In genomic region chr1:156693858-156694562, GRCh38 we compare ENCODE assay signal across 9 cellular contexts. TPM values are rescaled to one million over a fixed set of nuclear protein-coding genes. Genes with fewer than 3 reads are reported as not detected.
DNase-seq lines count a peak whose midpoint lies in the region; ATAC-seq and TF ChIP-seq lines count a peak whose summit lies in the region.
"Had no signal": no experiment of that assay in that cellular context is flagged by ENCODE, and none has a peak within 500 bp of the region (broad histone marks: within the 10 kb centered on the region; RNA-seq: fewer than 3 reads in every experiment).

No MANE protein-coding gene starts in this region.

- peaks cover 8% of the 10 kb centered on the region for H3F3A ChIP-seq in PC-3 (ENCODE audit: low read length, unreplicated experiment)

- H3K27ac ChIP-seq in BLaER1 treated with 17β-estradiol and CSF1 and Interleukin-3, amounts not matched to agents 10 nM and 100 nM = peak overlapping the region in 2 of 11 experiments; percentile 23 to 35; a peak in 2 of 22 replicates
- H3K27ac ChIP-seq in PC-3 (ENCODE audit: low read length) (peak overlapping the region; percentile 75), hepatocyte (peak overlapping the region; percentile 96), Peyer's patch (no peak overlapping the region)

- H3K79me2 ChIP-seq in PC-3 (ENCODE audit: low read length) (no peaks in the 10 kb centered on the region), hepatocyte (peaks cover 5% of the 10 kb centered on the region)

- H4K20me1 ChIP-seq in BLaER1 treated with 17β-estradiol and CSF1 and Interleukin-3, amounts not matched to agents 10 nM and 100 nM = peaks cover 0 to 26% (median 0%) of the 10 kb centered on the region in 11 experiments; a peak in 7 of 22 replicates
- H4K20me1 ChIP-seq in PC-3 (ENCODE audit: low read length) (no peaks in the 10 kb centered on the region), hepatocyte (ENCODE audit: insufficient read depth, poor library complexity, severe bottlenecking) (no peaks in the 10 kb centered on the region)

- intact Hi-C loops in PC-3 (cut with micrococcal nuclease) = no loop called here

- ATAC-seq in PC-3 (peak; percentile 60), HG02610 (IDR thresholded peaks at IDR 0.05; ENCODE audit: unreplicated experiment) (no peak), HG02798 (IDR thresholded peaks at IDR 0.05; ENCODE audit: poor library complexity, unreplicated experiment) (no peak)

- TF ChIP-seq POLR2A in Peyer's patch (IDR thresholded peaks at IDR 0.05) = no peak

- POLR2A ChIA-PET in PC-3 (lab: Charles Lee; ENCODE audit: unreplicated experiment) = interaction anchor here (0.5 kb wide), 1 partner anchor 17 kb away, joined by 14 read pairs; no protein-coding TSS in a partner anchor

- CTCF ChIA-PET in PC-3 (lab: Charles Lee) = interaction anchor here (0.5 to 1.0 kb wide), 2 partner anchors 32 to 235 kb away, joined by 6 to 15 read pairs; no protein-coding TSS in a partner anchor

- H2AFZ ChIP-seq in PC-3 (ENCODE audit: low read length) = peak overlapping the region; percentile 48
- H2AFZ ChIP-seq in hepatocyte = peak overlapping the region; percentile 53

- peaks cover 38 to 46% (median 43%) of the 10 kb centered on the region in 11 experiments for H3K27me3 ChIP-seq in BLaER1 treated with 17β-estradiol and CSF1 and Interleukin-3, amounts not matched to agents 10 nM and 100 nM
- no peaks in the 10 kb centered on the region for H3K27me3 ChIP-seq in PC-3 (ENCODE audit: low read length)
- no peaks in the 10 kb centered on the region for H3K27me3 ChIP-seq in hepatocyte
- H3K27me3 ChIP-seq in Peyer's patch = peaks cover 0 to 8% of the 10 kb centered on the region in 2 donors

- H3K9ac ChIP-seq in BLaER1 treated with 17β-estradiol and CSF1 and Interleukin-3, amounts not matched to agents 10 nM and 100 nM = peak overlapping the region in 4 of 11 experiments; percentile 4 to 54 (median 25); a peak in 2 of 22 replicates
- peak overlapping the region; percentile 40 for H3K9ac ChIP-seq in PC-3 (ENCODE audit: low read length)

- DNase-seq in PC-3 (peak; percentile 75), hepatocyte (ENCODE audit: low spot score) (peak; percentile 69), Peyer's patch (no peak)
- DNase-seq: NCI-H1694 treated with DMSO at 0.1 percent for 48 hours, spleen, T-helper 1 cell had no signal

- H3K4me1 ChIP-seq in BLaER1 treated with 17β-estradiol and CSF1 and Interleukin-3, amounts not matched to agents 10 nM and 100 nM = peaks cover 31 to 75% (median 66%) of the 10 kb centered on the region in 10 experiments
- peaks cover 51% of the 10 kb centered on the region for H3K4me1 ChIP-seq in PC-3 (ENCODE audit: insufficient read depth, low read length)
- peaks cover 54% of the 10 kb centered on the region for H3K4me1 ChIP-seq in hepatocyte (ENCODE audit: insufficient read depth)
- H3K4me1 ChIP-seq in Peyer's patch = peaks cover 0 to 18% (median 1%) of the 10 kb centered on the region in 4 donors

- no peaks in the 10 kb centered on the region for H3K9me2 ChIP-seq in PC-3 (replicated peaks; ENCODE audit: low read length)
- no peaks in the 10 kb centered on the region for H3K9me2 ChIP-seq in hepatocyte (replicated peaks; ENCODE audit: insufficient read depth)

- no peak overlapping the region for H3K4me3 ChIP-seq in BLaER1 treated with 17β-estradiol and CSF1 and Interleukin-3, amounts not matched to agents 10 nM and 100 nM
- H3K4me3 ChIP-seq in PC-3 (ENCODE audit: low read length) (no peak overlapping the region), hepatocyte (no peak overlapping the region), Peyer's patch (no peak overlapping the region)
- H3K4me3 ChIP-seq: spleen had no signal

- peak overlapping the region in 10 of 11 experiments; percentile 60 to 90 (median 80); a peak in 18 of 22 replicates for H3K4me2 ChIP-seq in BLaER1 treated with 17β-estradiol and CSF1 and Interleukin-3, amounts not matched to agents 10 nM and 100 nM
- H3K4me2 ChIP-seq in PC-3 (ENCODE audit: low read length) (peak overlapping the region; percentile 67), hepatocyte (peak overlapping the region; percentile 75)

- no TSS peak for BruUV-seq in PC-3 (replicated peaks; lab: Mats Ljungman, UMichigan)

- no peaks in the 10 kb centered on the region for H3K36me3 ChIP-seq in BLaER1 treated with 17β-estradiol and CSF1 and Interleukin-3, amounts not matched to agents 10 nM and 100 nM
- no peaks in the 10 kb centered on the region for H3K36me3 ChIP-seq in PC-3 (ENCODE audit: low read depth, low read length)
- no peaks in the 10 kb centered on the region for H3K36me3 ChIP-seq in hepatocyte (replicated peaks; ENCODE audit: insufficient read depth, low read depth)
- no peaks in the 10 kb centered on the region for H3K36me3 ChIP-seq in Peyer's patch
- H3K36me3 ChIP-seq: spleen had no signal

- TF ChIP-seq CTCF in PC-3 (conservative IDR thresholded peaks at IDR 0.05; ENCODE audit: low read depth, low read length) (no peak), hepatocyte (IDR thresholded peaks at IDR 0.05; ENCODE audit: poor library complexity) (no peak), Peyer's patch (IDR thresholded peaks at IDR 0.05) (no peak)

- 41% methylated on average over 8 of the region's 8 CpGs for whole genome bisulfite sequencing in hepatocyte (ENCODE audit: low lambda C conversion rate, missing lambda C conversion rate)

- no peaks in the 10 kb centered on the region for H3K9me3 ChIP-seq in BLaER1 treated with 17β-estradiol and CSF1 and Interleukin-3, amounts not matched to agents 10 nM and 100 nM (replicated peaks in 1 of 11)
- H3K9me3 ChIP-seq in PC-3 (ENCODE audit: low read length) (no peaks in the 10 kb centered on the region), hepatocyte (ENCODE audit: low read depth) (no peaks in the 10 kb centered on the region), Peyer's patch (no peaks in the 10 kb centered on the region)
- H3K9me3 ChIP-seq: spleen had no signal

RNA-seq across cellular contexts. Expression of gene CRABP2, which starts 11.4 kb away (rescaled TPM):
- total RNA-seq in PC-3 (2014; rRNA removed) (120 and 150 TPM in 2 replicates), hepatocyte (54.5 and 93.5 TPM in 2 replicates), Peyer's patch (1 to 10 TPM in 2 of 4 donors, not detected in 2; 3.6 to 5.0 TPM)
- polyA plus RNA-seq in hepatocyte = 171 and 195 TPM in 2 replicates

RNA-seq across cellular contexts. Expression of gene NES, which starts 16.8 kb away (rescaled TPM):
- total RNA-seq in PC-3 (2014; rRNA removed) = 58.2 and 70.0 TPM in 2 replicates
- 7.9 and 13.8 TPM in 2 replicates for total RNA-seq in hepatocyte
- 3.6 and 4.8 TPM in 2 replicates for polyA plus RNA-seq in hepatocyte
- 10 to 100 TPM in 1 of 4 donors, 1 to 10 TPM in 3; 2.8 to 25.6 (median 3.1) TPM for total RNA-seq in Peyer's patch

RNA-seq across cellular contexts. Expression of gene METTL25B, which starts 34.3 kb away (rescaled TPM):
- 10.4 and 14.6 TPM in 2 replicates for total RNA-seq in PC-3 (2014; rRNA removed)
- 20.6 and 21.8 TPM in 2 replicates for total RNA-seq in hepatocyte
- 22.6 and 24.7 TPM in 2 replicates for polyA plus RNA-seq in hepatocyte
- total RNA-seq in Peyer's patch = 10 to 100 TPM; 33.8 to 95.2 (median 64.9) TPM

RNA-seq across cellular contexts. Expression of gene ISG20L2, which starts 34.6 kb away (rescaled TPM):
- total RNA-seq in PC-3 (2014; rRNA removed) = 39.2 and 51.7 TPM in 2 replicates
- 22.4 and 27.5 TPM in 2 replicates for total RNA-seq in hepatocyte
- polyA plus RNA-seq in hepatocyte = 13.5 and 16.4 TPM in 2 replicates
- total RNA-seq in Peyer's patch = 10 to 100 TPM; 22.4 to 47.2 (median 27.9) TPM

RNA-seq across cellular contexts. Expression of gene MRPL24, which starts 46.9 kb away (rescaled TPM):
- total RNA-seq in PC-3 (2014; rRNA removed) (232 and 275 TPM in 2 replicates), hepatocyte (40.4 and 44.9 TPM in 2 replicates), Peyer's patch (10 to 100 TPM; 15.7 to 35.8 (median 22.0) TPM)
- polyA plus RNA-seq in hepatocyte = 61.9 and 64.1 TPM in 2 replicates

Comparison
In these comparisons a context has a peak if more than half of its experiments do, and no peak if none do; other contexts are left out.
1. H3K27ac ChIP-seq: peak in PC-3 (single experiment) and hepatocyte (single experiment); none in Peyer's patch (0 of 4).
2. DNase-seq: peak in PC-3 (single experiment) and hepatocyte (single experiment); none in Peyer's patch (0 of 3).
3. Peak in every context shown above with its lines, with median percentiles within 50 percentile points of each other: H3K4me2 ChIP-seq.